12 cellular contexts compared by ENCODE assay signal in the genomic region with DNA sequence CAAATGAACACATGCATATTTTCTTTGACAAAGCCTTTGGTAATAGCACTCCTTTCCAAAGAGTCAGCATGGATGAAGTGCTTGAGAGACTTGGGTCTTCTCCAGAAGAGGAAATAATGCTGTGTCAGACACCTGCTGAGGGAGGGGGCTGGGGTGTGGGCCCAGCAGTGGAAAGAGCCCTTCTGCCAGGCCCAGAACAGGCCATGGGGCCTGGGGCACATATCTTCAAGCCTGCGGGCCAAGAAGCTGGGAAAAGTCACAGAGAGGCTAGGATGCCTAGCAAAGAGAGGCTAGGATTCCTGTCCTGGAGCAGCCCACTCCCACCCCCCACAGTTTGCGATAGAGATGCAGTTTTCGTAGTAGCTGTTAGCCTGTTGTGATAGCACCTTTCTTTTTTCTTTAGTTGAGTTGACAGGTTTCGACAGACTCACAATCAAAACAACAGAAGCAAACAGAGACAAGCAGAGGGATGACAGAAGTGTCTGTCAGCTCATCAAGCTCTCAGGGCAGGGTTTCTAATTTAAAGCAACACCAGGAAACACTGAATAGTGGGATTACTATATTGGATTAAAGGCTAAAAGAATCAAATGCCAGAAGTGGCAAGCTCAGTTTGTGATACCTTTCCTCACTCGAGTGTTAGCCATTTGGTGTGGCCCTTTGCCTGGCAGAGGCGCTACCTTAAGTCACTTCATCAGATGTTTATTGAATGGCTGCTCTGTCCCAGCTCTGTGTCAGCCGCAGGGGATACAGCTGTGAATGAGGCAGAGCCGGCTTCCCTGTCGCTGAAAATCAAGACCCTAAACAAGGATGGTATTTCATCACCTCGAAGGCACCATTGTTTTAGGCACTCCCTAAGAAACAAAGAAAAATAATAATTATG. TPM values are rescaled to one million over a fixed set of nuclear protein-coding genes. Genes with fewer than 3 reads are reported as not detected.
DNase-seq lines count a peak whose midpoint lies in the region; ATAC-seq and TF ChIP-seq lines count a peak whose summit lies in the region.
"Had no signal": no experiment of that assay in that cellular context is flagged by ENCODE, and none has a peak within 500 bp of the region (broad histone marks: within the 10 kb centered on the region; RNA-seq: fewer than 3 reads in every experiment).

No MANE protein-coding gene starts in this region.

- H3K4me3 Mint-ChIP-seq in CD8-positive, alpha-beta memory T cell = peak overlapping the region in 1 of 7 donors; percentile 16

- TF ChIP-seq CTCF in mammary epithelial cell (conservative IDR thresholded peaks at IDR 0.05 in 1 of 2, IDR thresholded peaks at IDR 0.05 in 1 of 2; ENCODE audit: extremely low read depth in 1 of 2, insufficient read depth in 1 of 2, low read depth in 1 of 2, low read length in 2 of 2) (no peak), neutrophil (IDR thresholded peaks at IDR 0.05) (no peak)

- WGBS in mammary epithelial cell (ENCODE audit: low coverage, missing lambda C conversion rate) = 15% methylated on average over 9 of the region's 10 CpGs

- peak overlapping the region; percentile 11 for H3K4me2 ChIP-seq in mammary epithelial cell (ENCODE audit: insufficient read depth, low read depth, low read length)

- no peaks in the 10 kb centered on the region for H4K20me1 ChIP-seq in mammary epithelial cell (ENCODE audit: insufficient read depth, low read length)

- peak overlapping the region; percentile 9 to 78 (median 56) for H3K27ac Mint-ChIP-seq in CD8-positive, alpha-beta memory T cell

- intact Hi-C loops in mammary epithelial cell (cut with micrococcal nuclease) = no loop called here

- no peaks in the 10 kb centered on the region for H3K27me3 Mint-ChIP-seq in CD8-positive, alpha-beta memory T cell

- peaks cover 41% of the 10 kb centered on the region for H3K4me1 ChIP-seq in CD8-positive, alpha-beta memory T cell (ENCODE audit: insufficient read depth, low read length)
- peaks cover 81% of the 10 kb centered on the region for H3K4me1 ChIP-seq in mammary epithelial cell (ENCODE audit: insufficient read depth, low read length)
- H3K4me1 ChIP-seq in neutrophil (ENCODE audit: control insufficient read depth in 1 of 2, insufficient read depth in 1 of 2, low read depth in 1 of 2, low read length in 1 of 2) = peaks cover 72 to 87% of the 10 kb centered on the region in 2 experiments

- no peak overlapping the region for H2AFZ ChIP-seq in mammary epithelial cell (ENCODE audit: low read depth, low read length)

- no peak for ATAC-seq in GM19397 (IDR thresholded peaks at IDR 0.05; ENCODE audit: unreplicated experiment)
- no peak for ATAC-seq in GM19395 (IDR thresholded peaks at IDR 0.05; ENCODE audit: unreplicated experiment)
- ATAC-seq in GM18498 (IDR thresholded peaks at IDR 0.05; ENCODE audit: unreplicated experiment) = no peak

- no peak overlapping the region for H3K27ac ChIP-seq in CD8-positive, alpha-beta memory T cell (ENCODE audit: low read depth, low read length)
- H3K27ac ChIP-seq in mammary epithelial cell (ENCODE audit: insufficient read depth, low read depth, low read length) (peak overlapping the region; percentile 26), neutrophil (peak overlapping the region; percentile 90)
- H3K27ac ChIP-seq: right atrium auricular region had no signal

- peak overlapping the region; percentile 16 for H3K9ac ChIP-seq in mammary epithelial cell (ENCODE audit: insufficient read depth, low read length)

- no peaks in the 10 kb centered on the region for H3K27me3 ChIP-seq in CD8-positive, alpha-beta memory T cell (ENCODE audit: insufficient read depth, low read length, poor library complexity, severe bottlenecking)
- no peaks in the 10 kb centered on the region for H3K27me3 ChIP-seq in mammary epithelial cell (ENCODE audit: insufficient read depth, low read length)
- H3K27me3 ChIP-seq in neutrophil = no peaks in the 10 kb centered on the region
- H3K27me3 ChIP-seq: right atrium auricular region had no signal

- H3K9me3 Mint-ChIP-seq in CD8-positive, alpha-beta memory T cell = no peaks in the 10 kb centered on the region

- in situ Hi-C loops in mammary epithelial cell (cut with MboI; ENCODE audit: low sequenced_read_pairs in 2 of 2) = no loop called here

- peaks cover 0 to 27% (median 3%) of the 10 kb centered on the region in 3 donors for H3K36me3 Mint-ChIP-seq in CD8-positive, alpha-beta memory T cell

- CTCF ChIA-PET in CD8-positive, alpha-beta memory T cell (lab: Charles Lee) = interaction anchor here (0.7 to 6.4 kb wide), 5 partner anchors 16 to 87 kb away, joined by 3 to 39 read pairs (median 4); no protein-coding TSS in a partner anchor
- CTCF ChIA-PET in mammary epithelial cell (lab: Charles Lee; ENCODE audit: low non-redundant PET) = no interaction called here

- dilution Hi-C loops in mammary epithelial cell (cut with HindIII; ENCODE audit: low sequenced_read_pairs) = no loop called here

- no peaks in the 10 kb centered on the region for H3K9me3 ChIP-seq in CD8-positive, alpha-beta memory T cell (ENCODE audit: low read length)
- H3K9me3 ChIP-seq in mammary epithelial cell (replicated peaks; ENCODE audit: insufficient read depth, low read length) (no peaks in the 10 kb centered on the region), neutrophil (no peaks in the 10 kb centered on the region)
- H3K9me3 ChIP-seq: right atrium auricular region had no signal

- peaks cover 34 to 93% (median 46%) of the 10 kb centered on the region in 3 donors for H3K4me1 Mint-ChIP-seq in CD8-positive, alpha-beta memory T cell

- POLR2A ChIA-PET in CD8-positive, alpha-beta memory T cell (lab: Charles Lee) = no interaction called here

- no peak overlapping the region for H3K4me3 ChIP-seq in CD8-positive, alpha-beta memory T cell (ENCODE audit: low read length)
- no peak overlapping the region for H3K4me3 ChIP-seq in mammary epithelial cell (replicated peaks in 1 of 3; ENCODE audit: insufficient read depth in 1 of 3, low read depth in 2 of 3, low read length in 3 of 3)
- H3K4me3 ChIP-seq in neutrophil (ENCODE audit: low read depth in 1 of 2, low read length in 1 of 2) = no peak overlapping the region
- H3K4me3 ChIP-seq: lung, right atrium auricular region had no signal

- no peak for DNase-seq in CD8-positive, alpha-beta memory T cell
- DNase-seq in NCI-H1092 treated with DMSO at 0.1 percent for 48 hours (lab: John Stamatoyannopoulos, UW) (peak; percentile 72), mammary epithelial cell (peak; percentile 19)
- DNase-seq: activated CD4-positive, alpha-beta T cell treated with anti-CD3 and anti-CD28 coated beads, Interleukin-2, amount 50 U/mL, for 48 hours; amygdala; NCI-H748 treated with DMSO at 0.1 percent for 48 hours had no signal

- no TSS peak for BruUV-seq in mammary epithelial cell (replicated peaks; lab: Mats Ljungman, UMichigan)

- peaks cover 93% of the 10 kb centered on the region for H3K79me2 ChIP-seq in mammary epithelial cell (ENCODE audit: insufficient read depth, low read length)

- H3K36me3 ChIP-seq in CD8-positive, alpha-beta memory T cell (ENCODE audit: insufficient read depth, low read length) = no peaks in the 10 kb centered on the region
- H3K36me3 ChIP-seq in mammary epithelial cell (ENCODE audit: insufficient read depth, low read length) (no peaks in the 10 kb centered on the region), neutrophil (no peaks in the 10 kb centered on the region)
- H3K36me3 ChIP-seq: right atrium auricular region had no signal

RNA-seq across cellular contexts. Expression of a gene that starts 19.0 kb away (rescaled TPM):
- total RNA-seq in CD8-positive, alpha-beta memory T cell = 10 to 100 TPM; 33.5 to 39.4 TPM
- polyA plus RNA-seq in CD8-positive, alpha-beta memory T cell = 113 TPM
- total RNA-seq in mammary epithelial cell = 10 to 100 TPM; 35.8 to 62.1 TPM
- polyA plus RNA-seq in mammary epithelial cell = 78.0 TPM
- 105 TPM for polyA minus RNA-seq in mammary epithelial cell

Comparison
In these comparisons a context has a peak if more than half of its experiments do, and no peak if none do; other contexts are left out.
1. DNase-seq: peak in NCI-H1092 treated with DMSO at 0.1 percent for 48 hours (single experiment) and mammary epithelial cell (single experiment); none in CD8-positive, alpha-beta memory T cell (0 of 5).